In the genomic region with DNA sequence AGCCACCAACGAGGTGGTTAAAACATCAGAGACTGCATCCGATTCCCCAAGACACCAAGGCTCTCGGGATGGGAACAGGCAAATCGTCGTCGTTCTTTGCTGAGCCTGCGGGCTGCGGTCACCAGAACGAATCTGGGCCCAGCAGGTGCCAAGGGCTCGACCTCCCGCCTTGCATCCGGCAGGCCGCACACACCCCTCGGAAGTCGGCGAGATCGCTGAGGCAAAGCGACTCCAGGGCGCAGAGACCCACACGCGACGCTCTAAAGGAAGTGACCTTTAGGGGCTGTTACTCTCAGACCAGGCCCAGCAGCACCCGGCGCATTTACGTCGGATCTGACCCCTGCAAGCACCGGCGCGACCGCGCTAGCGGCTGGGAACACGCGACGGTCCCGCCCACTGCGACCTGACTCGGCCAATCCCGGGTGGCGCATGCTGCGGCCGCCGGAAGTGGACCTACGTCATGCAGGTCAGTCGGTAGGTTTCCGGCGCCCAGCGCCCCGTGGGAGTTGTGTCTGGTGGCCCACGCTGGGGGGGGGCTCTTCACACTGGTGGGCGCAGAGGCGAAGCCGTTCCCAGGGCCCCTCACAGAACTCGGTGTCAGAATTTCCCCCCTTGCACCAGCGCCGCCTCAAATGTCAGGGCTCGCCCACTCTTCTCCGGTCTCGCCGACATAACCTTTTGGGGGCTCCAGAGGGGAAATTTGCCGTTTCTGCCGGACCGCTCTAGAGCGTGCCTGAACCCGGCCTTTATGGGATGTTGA, we compare ENCODE assay signal across 8 cellular contexts. TPM values are rescaled to one million over a fixed set of nuclear protein-coding genes. Genes with fewer than 3 reads are reported as not detected.
DNase-seq lines count a peak whose midpoint lies in the region; ATAC-seq and TF ChIP-seq lines count a peak whose summit lies in the region.

No MANE protein-coding gene starts in this region.

- no peaks in the 10 kb centered on the region for H3K27me3 Mint-ChIP-seq in activated CD8-positive, alpha-beta T cell treated with anti-CD3 and anti-CD28 coated beads for 36 hours
- H3K27me3 Mint-ChIP-seq in memory B cell, result no peaks in the 10 kb centered on the region

- DNase-seq in AG08396 (ENCODE audit: low spot score), result peak; percentile 90
- DNase-seq in NCI-H526 treated with DMSO at 0.1 percent for 48 hours (lab: John Stamatoyannopoulos, UW), result peak; percentile 62
- peak; percentile 97 for DNase-seq in activated CD8-positive, alpha-beta T cell treated with anti-CD3 and anti-CD28 coated beads for 36 hours
- peak; percentile 52 for DNase-seq in effector CD4-positive, alpha-beta T cell
- DNase-seq in memory B cell (ENCODE audit: low spot score in 2 of 2), result peak; percentile 42 to 62
- peak; percentile 62 for DNase-seq in stimulated activated CD8-positive, alpha-beta memory T cell treated with anti-CD3 and anti-CD28 coated beads, Interleukin-2, amount 100 ng/mL, for 1 hour (ENCODE audit: low read depth in 2 of 2)

- ATAC-seq in GM18909 (IDR thresholded peaks at IDR 0.05; ENCODE audit: poor library complexity, unreplicated experiment), result peak; percentile 97
- peak; percentile 98 for ATAC-seq in HG03196 (IDR thresholded peaks at IDR 0.05; ENCODE audit: unreplicated experiment)
- peak; percentile 77 for ATAC-seq in activated CD8-positive, alpha-beta T cell treated with anti-CD3 and anti-CD28 coated beads for 36 hours
- ATAC-seq in memory B cell (ENCODE audit: low read depth), result peak; percentile 79

- H3K4me1 Mint-ChIP-seq in activated CD8-positive, alpha-beta T cell treated with anti-CD3 and anti-CD28 coated beads for 36 hours (ENCODE audit: low read depth), result peaks cover 60% of the 10 kb centered on the region
- peaks cover 5% of the 10 kb centered on the region for H3K4me1 Mint-ChIP-seq in memory B cell

- peak overlapping the region; percentile 95 for H3K27ac Mint-ChIP-seq in activated CD8-positive, alpha-beta T cell treated with anti-CD3 and anti-CD28 coated beads for 36 hours
- peak overlapping the region; percentile 92 for H3K27ac Mint-ChIP-seq in memory B cell

- peaks cover under 1% of the 10 kb centered on the region for H3K36me3 Mint-ChIP-seq in activated CD8-positive, alpha-beta T cell treated with anti-CD3 and anti-CD28 coated beads for 36 hours (ENCODE audit: low read depth)
- peaks cover 2% of the 10 kb centered on the region for H3K36me3 Mint-ChIP-seq in memory B cell

- intact Hi-C loops in activated CD8-positive, alpha-beta T cell treated with anti-CD3 and anti-CD28 coated beads for 36 hours (cut with micrococcal nuclease), result loop anchor here (5.0 kb wide), 1 partner anchor 37 kb away; no protein-coding TSS in a partner anchor

- TF ChIP-seq CTCF in activated CD8-positive, alpha-beta T cell treated with anti-CD3 and anti-CD28 coated beads for 36 hours (IDR thresholded peaks at IDR 0.05), result no peak

- H3K9me3 Mint-ChIP-seq in activated CD8-positive, alpha-beta T cell treated with anti-CD3 and anti-CD28 coated beads for 36 hours, result no peaks in the 10 kb centered on the region
- H3K9me3 Mint-ChIP-seq in memory B cell, result no peaks in the 10 kb centered on the region

- H3K4me3 Mint-ChIP-seq in activated CD8-positive, alpha-beta T cell treated with anti-CD3 and anti-CD28 coated beads for 36 hours, result peak overlapping the region; percentile 84
- peak overlapping the region; percentile 91 for H3K4me3 Mint-ChIP-seq in memory B cell

- CTCF ChIA-PET in activated CD8-positive, alpha-beta T cell treated with anti-CD3 and anti-CD28 coated beads for 36 hours (lab: Charles Lee), result no interaction called here

- POLR2A ChIA-PET in activated CD8-positive, alpha-beta T cell treated with anti-CD3 and anti-CD28 coated beads for 36 hours (lab: Charles Lee), result no interaction called here

RNA-seq across cellular contexts. Expression of gene PARK7, which starts 7.5 kb away (rescaled TPM):
- 100 to 1,000 TPM; 539 to 552 TPM for total RNA-seq in activated CD8-positive, alpha-beta T cell treated with anti-CD3 and anti-CD28 coated beads for 36 hours

RNA-seq across cellular contexts. Expression of gene TNFRSF9, which starts 13.4 kb away (rescaled TPM):
- total RNA-seq in activated CD8-positive, alpha-beta T cell treated with anti-CD3 and anti-CD28 coated beads for 36 hours, result 100 to 1,000 TPM; 214 to 219 TPM

Comparison
In these comparisons a context has a peak if more than half of its experiments do, and no peak if none do; other contexts are left out.
1. Peak in every context shown above with its lines: DNase-seq and ATAC-seq.